In genomic region chr19:11256189-11256588, GRCh38 we compare ENCODE assay signal across 1 cellular context.
TF ChIP-seq lines count a peak whose summit lies in the region.

No MANE protein-coding gene starts in this region.

TF ChIP-seq in IMR-90, 13 proteins besides CTCF, POLR2A, EP300 and RAD21 (continued from another document):
- TF ChIP-seq, protein P1, sequence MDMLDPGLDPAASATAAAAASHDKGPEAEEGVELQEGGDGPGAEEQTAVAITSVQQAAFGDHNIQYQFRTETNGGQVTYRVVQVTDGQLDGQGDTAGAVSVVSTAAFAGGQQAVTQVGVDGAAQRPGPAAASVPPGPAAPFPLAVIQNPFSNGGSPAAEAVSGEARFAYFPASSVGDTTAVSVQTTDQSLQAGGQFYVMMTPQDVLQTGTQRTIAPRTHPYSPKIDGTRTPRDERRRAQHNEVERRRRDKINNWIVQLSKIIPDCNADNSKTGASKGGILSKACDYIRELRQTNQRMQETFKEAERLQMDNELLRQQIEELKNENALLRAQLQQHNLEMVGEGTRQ (IDR thresholded peaks at IDR 0.05; ENCODE audit: low read depth, low read length), result no peak
- TF ChIP-seq CEBPB (IDR thresholded peaks at IDR 0.05; ENCODE audit: low read depth, low read length), result no peak
- TF ChIP-seq MAZ (IDR thresholded peaks at IDR 0.05; ENCODE audit: borderline replicate concordance, low read depth, low read length), result no peak
- TF ChIP-seq NFE2L2 (IDR thresholded peaks at IDR 0.05; ENCODE audit: low read depth, low read length), result no peak
